ENCODE assay signal across 8 cellular contexts in genomic region chrX:7926914-7927258, GRCh38. TPM values are rescaled to one million over a fixed set of nuclear protein-coding genes. Genes with fewer than 3 reads are reported as not detected.
DNase-seq lines count a peak whose midpoint lies in the region; ATAC-seq and TF ChIP-seq lines count a peak whose summit lies in the region.

No MANE protein-coding gene starts in this region.

- H3K36me3 ChIP-seq in OCI-LY1 (ENCODE audit: insufficient read depth, low read length) (no peaks in the 10 kb centered on the region), psoas muscle (ENCODE audit: insufficient read depth in 1 of 2, low read depth in 1 of 2) (peaks cover 0 to 2% of the 10 kb centered on the region in 2 donors)

- H2AFZ ChIP-seq in OCI-LY1 (ENCODE audit: low read length), result no peak overlapping the region

- no peaks in the 10 kb centered on the region for H3K27me3 ChIP-seq in OCI-LY1 (ENCODE audit: insufficient read depth, low read length)
- H3K27me3 ChIP-seq in psoas muscle (ENCODE audit: insufficient read depth in 3 of 3, low read length in 2 of 3), result no peaks in the 10 kb centered on the region

- no peaks in the 10 kb centered on the region for H3K79me2 ChIP-seq in OCI-LY1 (ENCODE audit: insufficient read depth, low read length)

- H3K27ac ChIP-seq in OCI-LY1 (ENCODE audit: low read depth, low read length, poor library complexity, severe bottlenecking) (peak overlapping the region; percentile 61), psoas muscle (peak overlapping the region; percentile 77)

- peak overlapping the region; percentile 83 for H3K4me2 ChIP-seq in OCI-LY1 (ENCODE audit: low read length)

- H4K20me1 ChIP-seq in OCI-LY1 (ENCODE audit: insufficient read depth, low read length), result no peaks in the 10 kb centered on the region

- intact Hi-C loops in psoas muscle (cut with DNase I), result no loop called here

- WGBS in psoas muscle, 3 donors, result 6 to 22% (median 20%) methylated on average over 3 to 20 of the region's 20 CpGs

- peak overlapping the region; percentile 78 for H3K9ac ChIP-seq in OCI-LY1 (ENCODE audit: low read length)

- H3K9me3 ChIP-seq in OCI-LY1 (ENCODE audit: low read length) (no peaks in the 10 kb centered on the region), psoas muscle (no peaks in the 10 kb centered on the region)

- no peak for TF ChIP-seq CTCF in OCI-LY1 (IDR thresholded peaks at IDR 0.05; ENCODE audit: low read length)
- no peak for TF ChIP-seq CTCF in fibroblast of pulmonary artery (IDR thresholded peaks at IDR 0.05; ENCODE audit: low read length, missing control alignments)
- no peak for TF ChIP-seq CTCF in psoas muscle (IDR thresholded peaks at IDR 0.05)

- H3F3A ChIP-seq in OCI-LY1 (ENCODE audit: insufficient read depth, low read length), result no peaks in the 10 kb centered on the region

- H3K4me1 ChIP-seq in OCI-LY1 (ENCODE audit: insufficient read depth, low read length, severe bottlenecking), result peaks cover 28% of the 10 kb centered on the region
- H3K4me1 ChIP-seq in psoas muscle, result no peaks in the 10 kb centered on the region

- H3K4me3 ChIP-seq in OCI-LY1 (ENCODE audit: low read depth, low read length, poor library complexity, severe bottlenecking), result peak overlapping the region; percentile 71
- H3K4me3 ChIP-seq in fibroblast of pulmonary artery (replicated peaks; ENCODE audit: low read depth, low read length), result peak overlapping the region; percentile 66
- peak overlapping the region; percentile 68 for H3K4me3 ChIP-seq in psoas muscle

- no peaks in the 10 kb centered on the region for H3K9me2 ChIP-seq in OCI-LY1 (ENCODE audit: low read depth, low read length)

- ATAC-seq in GM21526 (IDR thresholded peaks at IDR 0.05; ENCODE audit: low FRiP score, unreplicated experiment), result peak; percentile 58
- peak in 3 of 4 donors; percentile 60 to 71 (median 61) for ATAC-seq in psoas muscle
- no peak for ATAC-seq in GM21737 (IDR thresholded peaks at IDR 0.05; ENCODE audit: unreplicated experiment)
- ATAC-seq in HG02623 (IDR thresholded peaks at IDR 0.05; ENCODE audit: unreplicated experiment), result no peak

- DNase-seq in fibroblast of pulmonary artery (ENCODE audit: low read depth), result no peak
- no peak for DNase-seq in psoas muscle
- no peak for DNase-seq in COR-L47 (lab: John Stamatoyannopoulos, UW)
- no peak for DNase-seq in stimulated activated CD4-positive, alpha-beta T cell treated with anti-CD3 and anti-CD28 coated beads, Interleukin-2, amount 100 ng/mL, for 24 hours

RNA-seq across cellular contexts. Expression of gene PNPLA4, which starts 0.3 kb away (rescaled TPM):
- 10 to 100 TPM; 22.5 to 31.8 (median 25.8) TPM for total RNA-seq in psoas muscle
- 10 to 100 TPM; 13.8 to 26.0 (median 20.2) TPM for polyA plus RNA-seq in psoas muscle

Comparison
In these comparisons a context has a peak if more than half of its experiments do, and no peak if none do; other contexts are left out.
1. ATAC-seq: peak in GM21526 (single experiment) and psoas muscle (3 of 4); none in GM21737 (single experiment) and HG02623 (single experiment).
2. Peak in every context shown above with its lines, with median percentiles within 50 percentile points of each other: H3K4me3 ChIP-seq.